ENCODE assay signal across 19 cellular contexts in genomic region chr14:104386281-104386841, GRCh38.
DNase-seq lines count a peak whose midpoint lies in the region; ATAC-seq, FAIRE-seq and TF ChIP-seq lines count a peak whose summit lies in the region.
"Had no signal": no experiment of that assay in that cellular context is flagged by ENCODE, and none has a peak within 500 bp of the region (broad histone marks: within the 10 kb centered on the region; RNA-seq: fewer than 3 reads in every experiment).

No MANE protein-coding gene starts in this region.

- peaks cover under 1% of the 10 kb centered on the region for H3K36me3 Mint-ChIP-seq in neural progenitor cell

- H3K4me2 ChIP-seq in GM12878 (ENCODE audit: control insufficient read depth, insufficient read depth) (no peak overlapping the region), neural progenitor cell (no peak overlapping the region)
- H3K4me2 ChIP-seq: A549 had no signal

- TF ChIP-seq CTCF in GM12865 (IDR thresholded peaks at IDR 0.05; ENCODE audit: insufficient read depth, low read depth, low read length, missing control alignments) (peak; percentile 11), GM12878 (IDR thresholded peaks at IDR 0.05 in 2 of 3, conservative IDR thresholded peaks at IDR 0.05 in 1 of 3; ENCODE audit: control insufficient read depth in 2 of 3, extremely low read depth in 1 of 3, insufficient read depth in 1 of 3, low read depth in 3 of 3, low read length in 3 of 3) (0 out of 6 replicates have a peak, but pooled peaks of 1 of the 3 experiments have one; percentile 19), neural progenitor cell (IDR thresholded peaks at IDR 0.05) (no peak)

- H3K4me3 ChIP-seq in GM12865 (ENCODE audit: low read depth, low read length), result no peak overlapping the region
- H3K4me3 ChIP-seq in GM12878, result no peak overlapping the region
- H3K4me3 ChIP-seq in neural progenitor cell, result no peak overlapping the region
- H3K4me3 ChIP-seq: A549, heart left ventricle, upper lobe of left lung had no signal

- H3K9ac ChIP-seq in GM12878 (ENCODE audit: control insufficient read depth, insufficient read depth, low read length), result no peak overlapping the region
- no peak overlapping the region for H3K9ac ChIP-seq in neural progenitor cell

- H3K27me3 ChIP-seq in GM12878 (replicated peaks in 1 of 2; ENCODE audit: control insufficient read depth in 2 of 2, insufficient read depth in 2 of 2, low read length in 1 of 2) (peaks cover 0 to 2% of the 10 kb centered on the region in 2 experiments; a peak in 1 of 4 replicates), neural progenitor cell (no peaks in the 10 kb centered on the region)
- H3K27me3 ChIP-seq: upper lobe of left lung had no signal

- H3K4me1 ChIP-seq in GM12878 (ENCODE audit: control insufficient read depth, insufficient read depth, low read length) (no peaks in the 10 kb centered on the region; the same call in 1 of the 2 replicates), neural progenitor cell (peaks cover 28% of the 10 kb centered on the region)
- H3K4me1 ChIP-seq: A549 had no signal

- CTCF ChIA-PET in GM12878 (lab: Yijun Ruan, JAX), result interaction anchor here (1.1 kb wide), 1 partner anchor 34 kb away, joined by 3 read pairs; no protein-coding TSS in a partner anchor

- no peak overlapping the region for H3K4me3 Mint-ChIP-seq in neural progenitor cell
- H3K4me3 Mint-ChIP-seq: activated CD8-positive, alpha-beta T cell treated with anti-CD3 and anti-CD28 coated beads for 36 hours; activated naive CD4-positive, alpha-beta T cell treated with anti-CD3 and anti-CD28 coated beads, Interleukin-2, amount 50 U/mL, for 24 hours; central memory CD8-positive, alpha-beta T cell had no signal

- peak overlapping the region; percentile 79 for H3K27ac Mint-ChIP-seq in neural progenitor cell
- H3K27ac Mint-ChIP-seq: activated CD8-positive, alpha-beta T cell treated with anti-CD3 and anti-CD28 coated beads for 36 hours; activated naive CD4-positive, alpha-beta T cell treated with anti-CD3 and anti-CD28 coated beads, Interleukin-2, amount 50 U/mL, for 24 hours had no signal

- H3K27ac ChIP-seq in GM12878 (ENCODE audit: control insufficient read depth, insufficient read depth), result no peak overlapping the region
- no peak overlapping the region for H3K27ac ChIP-seq in neural progenitor cell
- no peak overlapping the region for H3K27ac ChIP-seq in substantia nigra (ENCODE audit: low read depth, low read length, poor library complexity, severe bottlenecking)
- H3K27ac ChIP-seq: A549, heart left ventricle, RWPE1, upper lobe of left lung had no signal

- DNase-seq in NCI-H1417 (lab: John Stamatoyannopoulos, UW), result peak in 2 of 3 experiments; percentile 25 to 43
- no peak for DNase-seq in NCI-H1417 treated with DMSO at 0.1 percent for 48 hours (lab: John Stamatoyannopoulos, UW)
- DNase-seq in GM12865 (ENCODE audit: low read depth), result no peak
- DNase-seq in GM12878 (ENCODE audit: low read depth, low spot score), result no peak
- no peak for DNase-seq in neural progenitor cell (ENCODE audit: low spot score)
- no peak for DNase-seq in substantia nigra (lab: John Stamatoyannopoulos, UW)
- DNase-seq: activated CD8-positive, alpha-beta T cell treated with anti-CD3 and anti-CD28 coated beads for 36 hours; left cardiac atrium; nucleus accumbens; T-helper 9 cell had no signal

- SMC1A ChIA-PET in GM12878 (lab: Charles Lee; ENCODE audit: uncharacterized antibody, unreplicated experiment), result no interaction called here

- RAD21 ChIA-PET in GM12878 (lab: Charles Lee; ENCODE audit: unreplicated experiment), result no interaction called here

- ATAC-seq in GM12878 (peak; percentile 50), HG03135 (IDR thresholded peaks at IDR 0.05; ENCODE audit: unreplicated experiment) (no peak), HG02970 (IDR thresholded peaks at IDR 0.05; ENCODE audit: low FRiP score, unreplicated experiment) (no peak)
- ATAC-seq: A549; activated CD8-positive, alpha-beta T cell treated with anti-CD3 and anti-CD28 coated beads for 36 hours; HCT116; heart left ventricle; left cardiac atrium had no signal

- no peak for TF ChIP-seq POLR2A in GM12878 (IDR thresholded peaks at IDR 0.05; ENCODE audit: low read depth, low read length)

- peaks cover 3% of the 10 kb centered on the region for H3K9me3 Mint-ChIP-seq in neural progenitor cell

- H3K27me3 Mint-ChIP-seq in neural progenitor cell (ENCODE audit: insufficient read depth, low read depth), result peaks cover 9% of the 10 kb centered on the region
- H3K27me3 Mint-ChIP-seq: activated CD8-positive, alpha-beta T cell treated with anti-CD3 and anti-CD28 coated beads for 36 hours; activated naive CD4-positive, alpha-beta T cell treated with anti-CD3 and anti-CD28 coated beads, Interleukin-2, amount 50 U/mL, for 24 hours; central memory CD8-positive, alpha-beta T cell had no signal

- H3K4me1 Mint-ChIP-seq in neural progenitor cell, result peaks cover 42% of the 10 kb centered on the region

- BruUV-seq in GM12878 (replicated peaks; lab: Mats Ljungman, UMichigan), result no TSS peak

- no peaks in the 10 kb centered on the region for H3K9me3 ChIP-seq in GM12878 (replicated peaks; ENCODE audit: control insufficient read depth, insufficient read depth, low read length)
- H3K9me3 ChIP-seq in neural progenitor cell (ENCODE audit: low read depth), result no peaks in the 10 kb centered on the region
- H3K9me3 ChIP-seq: upper lobe of left lung had no signal

- POLR2A ChIA-PET in GM12878 (lab: Charles Lee), result no interaction called here

- H3K79me2 ChIP-seq in GM12878 (ENCODE audit: control insufficient read depth, insufficient read depth, low read length) (no peaks in the 10 kb centered on the region), neural progenitor cell (ENCODE audit: low read depth) (no peaks in the 10 kb centered on the region)

- intact Hi-C loops in GM12878 (cut with micrococcal nuclease; ENCODE audit: unreplicated experiment), result no loop called here

- WGBS in GM12878 (ENCODE audit: insufficient coverage, insufficient replicate concordance, low lambda C conversion rate, missing lambda C conversion rate), result 18% methylated on average over 24 of the region's 24 CpGs

- no peaks in the 10 kb centered on the region for H3K36me3 ChIP-seq in GM12878 (ENCODE audit: control insufficient read depth in 2 of 2, insufficient read depth in 2 of 2, low read length in 1 of 2)
- H3K36me3 ChIP-seq in neural progenitor cell, result no peaks in the 10 kb centered on the region
- H3K36me3 ChIP-seq: heart left ventricle, upper lobe of left lung had no signal

- H2AFZ ChIP-seq in GM12878 (ENCODE audit: control insufficient read depth, low read depth, low read length), result no peak overlapping the region
- H2AFZ ChIP-seq in neural progenitor cell (replicated peaks), result no peak overlapping the region

- no peak for TF ChIP-seq EP300 in GM12878 (IDR thresholded peaks at IDR 0.05; ENCODE audit: borderline replicate concordance in 1 of 2, control insufficient read depth in 1 of 2, low read depth in 2 of 2, low read length in 2 of 2)

- FAIRE-seq in GM12878 (lab: Jason Lieb, UNC), result no peak
- FAIRE-seq: A549 had no signal

- no peaks in the 10 kb centered on the region for H4K20me1 ChIP-seq in GM12878 (ENCODE audit: control insufficient read depth, insufficient read depth)
- no peaks in the 10 kb centered on the region for H4K20me1 ChIP-seq in neural progenitor cell (ENCODE audit: low read depth)

- no peaks in the 10 kb centered on the region for H3F3A ChIP-seq in neural progenitor cell (ENCODE audit: low read depth)

- no peak for TF ChIP-seq RAD21 in GM12878 (IDR thresholded peaks at IDR 0.05; ENCODE audit: insufficient read depth, low read depth, low read length)

- in situ Hi-C loops in GM12878 (cut with MboI), result no loop called here

TF ChIP-seq in GM12878, 131 proteins besides CTCF, POLR2A, EP300 and RAD21:
- no peak for TF ChIP-seq ZBED1 (IDR thresholded peaks at IDR 0.05; ENCODE audit: borderline replicate concordance)

Comparison
In these comparisons a context has a peak if more than half of its experiments do, and no peak if none do; other contexts are left out.
1. DNase-seq: peak in NCI-H1417 (2 of 3); none in NCI-H1417 treated with DMSO at 0.1 percent for 48 hours (single experiment), GM12865 (single experiment), GM12878 (single experiment), neural progenitor cell (single experiment) and substantia nigra (0 of 49).